Comparison of ENCODE assay signal across 12 cellular contexts in the genomic region with DNA sequence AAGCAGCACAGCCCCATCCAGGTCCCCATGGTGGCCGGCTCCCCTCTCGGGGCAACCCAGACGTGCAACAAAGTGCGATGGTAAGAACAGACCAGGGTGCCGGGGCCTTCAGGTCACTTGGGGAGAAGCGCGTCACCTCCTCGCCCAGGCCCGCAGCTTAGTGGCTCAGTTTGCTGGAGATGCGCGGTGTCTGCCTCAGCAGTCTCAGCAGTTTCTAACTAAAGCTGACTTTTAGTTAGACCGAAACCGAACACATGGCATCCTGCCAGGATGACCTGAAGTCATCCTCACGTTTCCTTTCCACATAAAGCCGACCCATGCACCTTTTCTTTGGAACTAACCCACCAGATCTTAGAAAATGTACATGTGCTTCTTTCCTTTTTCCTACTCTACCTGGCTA. TPM values are rescaled to one million over a fixed set of nuclear protein-coding genes. Genes with fewer than 3 reads are reported as not detected.
"Had no signal": no experiment of that assay in that cellular context is flagged by ENCODE, and none has a peak within 500 bp of the region (broad histone marks: within the 10 kb centered on the region; RNA-seq: fewer than 3 reads in every experiment).

No MANE protein-coding gene starts in this region.

RNA-seq across cellular contexts. Expression of gene CA5A, which starts 47.9 kb away (rescaled TPM):
- total RNA-seq: ascending aorta, bronchial epithelial cell, cerebellum, dermis blood vessel endothelial cell, epithelial cell of proximal tubule, gastrocnemius medialis, left cardiac atrium, myocyte, omental fat pad, Right ventricle myocardium superior, temporal lobe, ureter had no signal
